ENCODE assay signal across 1 cellular context in the genomic region with DNA sequence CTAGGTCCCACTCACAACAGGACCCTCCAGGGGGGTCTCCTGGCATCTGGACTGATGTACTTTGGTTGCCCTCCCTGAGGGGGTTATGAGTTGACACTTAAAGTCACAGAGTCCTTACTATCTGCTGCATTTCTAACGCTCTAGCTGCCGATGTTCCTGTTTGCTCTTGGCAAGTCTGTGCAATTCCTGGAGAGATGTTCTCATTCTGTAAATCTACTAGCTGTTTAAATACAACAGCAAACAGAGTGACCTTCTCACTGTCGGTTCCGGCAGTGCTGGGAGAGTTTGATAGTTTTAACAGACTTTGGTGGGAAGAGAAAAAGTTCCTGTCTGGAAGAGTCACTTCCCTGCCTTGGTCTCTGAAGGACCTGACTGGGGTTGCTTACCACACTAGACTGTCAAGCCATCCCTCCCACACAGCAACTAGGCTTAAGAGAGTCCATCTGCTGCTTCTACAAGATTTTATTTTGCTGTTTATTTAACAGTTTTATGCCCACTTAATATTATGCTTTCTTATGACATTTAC.
TF ChIP-seq lines count a peak whose summit lies in the region.

No MANE protein-coding gene starts in this region.

TF ChIP-seq in HepG2, 621 proteins besides CTCF, POLR2A, EP300 and RAD21 (continued from another document):
- no peak for TF ChIP-seq FOXP1 (IDR thresholded peaks at IDR 0.05)
- no peak for TF ChIP-seq FOXP1 (CRISPR knock-in tag; IDR thresholded peaks at IDR 0.05)
- no peak for TF ChIP-seq NCOR1 (IDR thresholded peaks at IDR 0.05; ENCODE audit: borderline replicate concordance, low read length)
